8 cellular contexts compared by ENCODE assay signal in the genomic region with DNA sequence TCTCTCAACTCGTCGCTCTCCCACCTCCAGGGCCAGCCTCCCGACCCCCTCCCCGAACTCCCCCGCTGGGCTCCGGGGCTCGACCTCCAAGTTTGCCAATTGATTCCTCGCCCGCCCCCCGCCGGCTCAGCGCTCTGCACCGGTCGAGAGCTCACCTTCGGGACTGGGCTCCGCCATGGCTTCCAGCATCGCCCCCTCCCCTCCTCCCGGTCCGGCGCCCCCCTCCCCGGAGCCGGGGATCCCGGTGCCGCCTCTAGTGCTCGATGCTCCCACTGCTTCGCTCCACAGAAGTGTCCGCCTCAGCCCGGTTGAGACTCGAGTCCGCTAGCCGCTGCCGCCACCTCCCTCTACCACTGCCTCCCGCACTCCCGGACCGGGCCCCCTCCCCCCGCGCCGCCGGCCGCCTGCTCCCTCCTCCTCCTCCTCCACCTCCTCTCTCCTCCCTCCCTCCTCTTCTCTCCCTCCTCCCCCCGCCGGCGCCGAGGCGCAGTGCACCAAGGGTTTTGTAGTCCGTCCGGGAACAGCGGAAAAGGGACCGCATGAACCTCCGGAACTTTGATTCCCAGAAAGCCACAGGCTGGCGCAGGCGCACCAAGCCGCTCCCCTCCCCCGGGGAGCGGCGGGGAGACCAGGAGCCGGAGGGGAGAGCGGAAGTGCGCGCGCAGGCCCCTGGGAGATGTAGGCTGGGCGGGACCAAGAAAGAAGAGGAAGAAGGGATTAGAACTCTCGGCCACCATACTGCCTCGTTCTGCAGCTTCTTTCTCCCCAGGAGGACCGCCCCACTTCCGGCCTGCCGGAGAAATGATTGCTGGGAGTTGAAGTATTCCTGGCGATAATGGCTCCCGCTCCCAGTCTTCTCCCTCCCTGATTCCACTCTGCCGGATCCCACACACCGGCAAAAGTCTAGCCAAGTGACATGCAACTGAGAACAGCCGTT. TPM values are rescaled to one million over a fixed set of nuclear protein-coding genes. Genes with fewer than 3 reads are reported as not detected.
DNase-seq lines count a peak whose midpoint lies in the region; ATAC-seq and TF ChIP-seq lines count a peak whose summit lies in the region.

A gene (minus strand): TSS at position 367 of the 937 bp plus-strand sequence. CDS start 178 bp downstream, at position 189.

- peak; percentile 40 to 78 for TF ChIP-seq POLR2A in Peyer's patch (IDR thresholded peaks at IDR 0.05)

- TF ChIP-seq CTCF in KMS-11 (conservative IDR thresholded peaks at IDR 0.05; ENCODE audit: low read depth, low read length) (no peak), Peyer's patch (IDR thresholded peaks at IDR 0.05) (peak in 4 of 6 experiments; percentile 14 to 45 (median 40))

- ATAC-seq in GM21717 (IDR thresholded peaks at IDR 0.05; ENCODE audit: unreplicated experiment) = peak; percentile 37

- no peaks in the 10 kb centered on the region for H3K9me3 ChIP-seq in Peyer's patch
- H3K9me3 ChIP-seq in esophagus (ENCODE audit: control insufficient read depth in 2 of 2, insufficient read depth in 1 of 2, low read depth in 1 of 2, low read length in 1 of 2) = no peaks in the 10 kb centered on the region
- H3K9me3 ChIP-seq in mucosa of stomach (ENCODE audit: control insufficient read depth, low read length) = no peaks in the 10 kb centered on the region

- WGBS in esophagus, 2 donors = 0 to 1% methylated on average over 65 to 72 of the region's 72 CpGs

- H3K79me2 ChIP-seq in KMS-11 (ENCODE audit: insufficient read depth, low read depth) = no peaks in the 10 kb centered on the region

- peak within 1 kb of the TSS; percentile 40 for H3K27ac ChIP-seq in KMS-11
- H3K27ac ChIP-seq in Peyer's patch = peak within 1 kb of the TSS; percentile 95 to 99 (median 98)
- H3K27ac ChIP-seq in esophagus (ENCODE audit: low read depth in 2 of 2, low read length in 1 of 2) = peak within 1 kb of the TSS; percentile 95 to 98

- no peak within 1 kb of the TSS for H2AFZ ChIP-seq in KMS-11 (ENCODE audit: low read depth)

- no peak within 1 kb of the TSS for H3K4me3 ChIP-seq in KMS-11 (IDR thresholded peaks at IDR 0.05; ENCODE audit: insufficient read depth, low read depth, low read length)
- H3K4me3 ChIP-seq in Peyer's patch = peak within 1 kb of the TSS; percentile 94 to 98 (median 95)
- peak within 1 kb of the TSS; percentile 86 to 87 for H3K4me3 ChIP-seq in esophagus (ENCODE audit: low read depth in 1 of 2, low read length in 2 of 2)
- H3K4me3 ChIP-seq in mucosa of stomach (ENCODE audit: low read length) = peak within 1 kb of the TSS; percentile 69

- no peaks in the 10 kb centered on the region for H4K20me1 ChIP-seq in KMS-11 (ENCODE audit: insufficient read depth)

- H3K4me1 ChIP-seq in KMS-11 (ENCODE audit: low read depth, poor library complexity, severe bottlenecking) = no peaks in the 10 kb centered on the region
- H3K4me1 ChIP-seq in Peyer's patch = peaks cover 0 to 49% (median 16%) of the 10 kb centered on the region in 4 donors
- H3K4me1 ChIP-seq in esophagus (ENCODE audit: control insufficient read depth in 2 of 2, insufficient read depth in 2 of 2, low read length in 1 of 2) = peaks cover 0 to 14% of the 10 kb centered on the region in 2 donors
- peaks cover 42% of the 10 kb centered on the region for H3K4me1 ChIP-seq in mucosa of stomach (ENCODE audit: control insufficient read depth, insufficient read depth, low read length)

- peak within 1 kb of the TSS; percentile 59; the same call in 1 of the 2 replicates for H3K9ac ChIP-seq in KMS-11
- H3K9ac ChIP-seq in mucosa of stomach (ENCODE audit: low read length) = peak within 1 kb of the TSS; percentile 93

- H3K4me2 ChIP-seq in KMS-11 = peak within 1 kb of the TSS; percentile 42; the same call in 1 of the 2 replicates

- DNase-seq in DMS 273 treated with DMSO at 0.1 percent for 48 hours (lab: John Stamatoyannopoulos, UW) = peak; percentile 96
- peak; percentile 99 for DNase-seq in Peyer's patch
- peak; percentile 97 to 98 for DNase-seq in activated T-cell treated with anti-CD3 and anti-CD28 coated beads, Interleukin-2, amount 50 U/mL, for 48 hours
- DNase-seq in stimulated activated CD8-positive, alpha-beta memory T cell treated with anti-CD3 and anti-CD28 coated beads, Interleukin-7, amount 100 ng/mL, for 1 hour (ENCODE audit: low read depth in 2 of 2) = peak; percentile 93

- H3K36me3 ChIP-seq in KMS-11 (ENCODE audit: insufficient read depth) = no peaks in the 10 kb centered on the region
- peaks cover 0 to 40% (median 0%) of the 10 kb centered on the region in 3 donors for H3K36me3 ChIP-seq in Peyer's patch
- H3K36me3 ChIP-seq in esophagus (ENCODE audit: control insufficient read depth in 2 of 2, insufficient read depth in 2 of 2, low read length in 1 of 2) = peaks cover 4 to 10% of the 10 kb centered on the region in 2 donors
- peaks cover 10% of the 10 kb centered on the region for H3K36me3 ChIP-seq in mucosa of stomach (ENCODE audit: control insufficient read depth, insufficient read depth, low read length)

- H3K27me3 ChIP-seq in KMS-11 (ENCODE audit: insufficient read depth, low read depth) (no peaks in the 10 kb centered on the region), Peyer's patch (no peaks in the 10 kb centered on the region), esophagus (ENCODE audit: control insufficient read depth in 1 of 2, insufficient read depth in 2 of 2, low read length in 2 of 2) (no peaks in the 10 kb centered on the region), mucosa of stomach (ENCODE audit: control insufficient read depth, insufficient read depth, low read length) (no peaks in the 10 kb centered on the region)

RNA-seq across cellular contexts. Expression of the gene that starts here (rescaled TPM):
- 10 to 100 TPM; 22.2 to 38.8 (median 35.1) TPM for total RNA-seq in Peyer's patch
- polyA plus RNA-seq in esophagus = 10 to 100 TPM; 22.4 to 29.6 TPM

Comparison
In these comparisons a context has a peak if more than half of its experiments do, and no peak if none do; other contexts are left out.
1. H3K27ac ChIP-seq: peak in every context shown above with its lines; median percentile 98 in Peyer's patch; 96 in esophagus; 40 in KMS-11.